8 cellular contexts compared by ENCODE assay signal in genomic region chr12:59596232-59597143, GRCh38. TPM values are rescaled to one million over a fixed set of nuclear protein-coding genes. Genes with fewer than 3 reads are reported as not detected.
A peak's percentile ranks its signal among the peaks of the same experiment; 100 is the strongest.
DNase-seq lines count a peak whose midpoint lies in the region; FAIRE-seq and TF ChIP-seq lines count a peak whose summit lies in the region.

No MANE protein-coding gene starts in this region.

- peak overlapping the region; percentile 100 for H3K27ac Mint-ChIP-seq in activated naive CD8-positive, alpha-beta T cell

- FAIRE-seq in H54 (lab: Jason Lieb, UNC), result no peak

- H2BK12ac ChIP-seq in trophoblast cell (ENCODE audit: low read length), result no peak overlapping the region

- peak overlapping the region; percentile 66 for H3K4me2 ChIP-seq in Loucy (ENCODE audit: low read depth, low read length, poor library complexity, severe bottlenecking)
- H3K4me2 ChIP-seq in trophoblast cell (ENCODE audit: low read length), result peak overlapping the region; percentile 80

- H3K36me3 ChIP-seq in ES-I3 (ENCODE audit: insufficient read depth, low read length) (no peaks in the 10 kb centered on the region), Loucy (ENCODE audit: insufficient read depth, low read length) (no peaks in the 10 kb centered on the region), cardiac muscle cell (no peaks in the 10 kb centered on the region), trophoblast cell (ENCODE audit: control insufficient read depth in 1 of 2, insufficient read depth in 2 of 2, low read length in 2 of 2) (no peaks in the 10 kb centered on the region), tibial nerve (no peaks in the 10 kb centered on the region)

- no peak overlapping the region for H3K23ac ChIP-seq in trophoblast cell (ENCODE audit: low read length)

- H3K27me3 Mint-ChIP-seq in activated naive CD8-positive, alpha-beta T cell, result no peaks in the 10 kb centered on the region

- H3K4me3 Mint-ChIP-seq in activated naive CD8-positive, alpha-beta T cell, result peak overlapping the region; percentile 92

- TF ChIP-seq EP300 in tibial nerve (IDR thresholded peaks at IDR 0.05), result peak in 1 of 2 donors; percentile 3

- H3K9me3 ChIP-seq in ES-I3 (ENCODE audit: control insufficient read depth, insufficient read depth, low read length) (no peaks in the 10 kb centered on the region; the same call in 1 of the 2 replicates), Loucy (ENCODE audit: insufficient read depth, low read depth, low read length) (no peaks in the 10 kb centered on the region), cardiac muscle cell (ENCODE audit: low read depth) (no peaks in the 10 kb centered on the region), trophoblast cell (ENCODE audit: insufficient read depth, low read depth, low read length) (no peaks in the 10 kb centered on the region), tibial nerve (no peaks in the 10 kb centered on the region)

- peak; percentile 3 for DNase-seq in H54 (ENCODE audit: insufficient read length, low spot score)
- DNase-seq in SK-MEL-5 (ENCODE audit: low read depth, low spot score), result peak; percentile 57
- peak; percentile 85 to 88 for DNase-seq in cardiac muscle cell (ENCODE audit: low read depth in 1 of 2, low spot score in 1 of 2)
- DNase-seq in trophoblast cell, result peak in 1 of 2 donors; percentile 38
- DNase-seq in tibial nerve (ENCODE audit: low spot score in 2 of 2), result peak; percentile 67 to 80

- peak overlapping the region; percentile 69 for H2AFZ ChIP-seq in Loucy (ENCODE audit: low read length)
- H2AFZ ChIP-seq in trophoblast cell (ENCODE audit: insufficient read depth, low read length, poor library complexity), result peak overlapping the region; percentile 43

- peaks cover 12% of the 10 kb centered on the region for H3K36me3 Mint-ChIP-seq in activated naive CD8-positive, alpha-beta T cell

- peaks cover 55% of the 10 kb centered on the region for H3K4me1 Mint-ChIP-seq in activated naive CD8-positive, alpha-beta T cell (ENCODE audit: low read depth)

- TF ChIP-seq CTCF in Loucy (conservative IDR thresholded peaks at IDR 0.05; ENCODE audit: low read length), result 0 out of 2 replicates have a peak, but pooled peaks have one; percentile 24
- TF ChIP-seq CTCF in cardiac muscle cell (IDR thresholded peaks at IDR 0.05; ENCODE audit: low read depth, low read length), result no peak
- no peak for TF ChIP-seq CTCF in tibial nerve (IDR thresholded peaks at IDR 0.05)

- H3K27ac ChIP-seq in cardiac muscle cell (peak overlapping the region; percentile 94), trophoblast cell (ENCODE audit: low read depth, low read length) (no peak overlapping the region), tibial nerve (peak overlapping the region; percentile 87 to 95 (median 92))

- H4K12ac ChIP-seq in trophoblast cell (ENCODE audit: low read depth, low read length), result no peak overlapping the region

- no peak overlapping the region for H3K18ac ChIP-seq in trophoblast cell (ENCODE audit: low read length)

- H2BK120ac ChIP-seq in trophoblast cell (ENCODE audit: insufficient read depth, low read length, poor library complexity), result no peak overlapping the region

- H3K79me2 ChIP-seq in Loucy (ENCODE audit: insufficient read depth, low read length) (peaks cover 34% of the 10 kb centered on the region), trophoblast cell (ENCODE audit: control insufficient read depth, insufficient read depth, low read length, poor library complexity) (no peaks in the 10 kb centered on the region)

- peak overlapping the region; percentile 88 for H3K4me3 ChIP-seq in Loucy (ENCODE audit: low read length, poor library complexity, severe bottlenecking)
- peak overlapping the region; percentile 40 for H3K4me3 ChIP-seq in cardiac muscle cell
- H3K4me3 ChIP-seq in trophoblast cell (ENCODE audit: low read depth, low read length), result peak overlapping the region; percentile 76
- peak overlapping the region; percentile 54 to 71 (median 62) for H3K4me3 ChIP-seq in tibial nerve

- no peaks in the 10 kb centered on the region for H3K9me2 ChIP-seq in Loucy (replicated peaks; ENCODE audit: low read depth, low read length)

- WGBS in trophoblast cell (ENCODE audit: extremely low coverage, insufficient coverage, insufficient read length), result no CpG with 5 or more reads among the region's 66 CpGs
- WGBS in tibial nerve, 2 donors, result 2 to 3% methylated on average over 49 to 50 of the region's 66 CpGs

- H3K9ac ChIP-seq in ES-I3 (ENCODE audit: low read depth, low read length) (peak overlapping the region; percentile 62), Loucy (ENCODE audit: low read depth, low read length, poor library complexity, severe bottlenecking) (peak overlapping the region; percentile 81), trophoblast cell (ENCODE audit: low read length) (no peak overlapping the region)

- no peak for TF ChIP-seq POLR2A in H54 (IDR thresholded peaks at IDR 0.05; ENCODE audit: low read depth, low read length)
- peak in 1 of 2 donors; percentile 1 for TF ChIP-seq POLR2A in tibial nerve (IDR thresholded peaks at IDR 0.05)

- no peaks in the 10 kb centered on the region for H3K79me1 ChIP-seq in trophoblast cell (ENCODE audit: low read length)

- H3K14ac ChIP-seq in trophoblast cell (ENCODE audit: low read length), result no peak overlapping the region

- no peak overlapping the region for H2AK5ac ChIP-seq in trophoblast cell (ENCODE audit: low read length)

- H4K91ac ChIP-seq in trophoblast cell (ENCODE audit: low read depth, low read length), result no peak overlapping the region

- H4K20me1 ChIP-seq in Loucy (ENCODE audit: insufficient read depth, low read length, poor library complexity, severe bottlenecking), result no peaks in the 10 kb centered on the region

- in situ Hi-C loops in SK-MEL-5 (cut with HindIII; ENCODE audit: low pct_unique_long_range_greater_than_20kb, low sequenced_read_pairs), result no loop called here

- H3K4ac ChIP-seq in trophoblast cell (ENCODE audit: low read depth, low read length), result no peak overlapping the region

- H3F3A ChIP-seq in Loucy (ENCODE audit: low read depth), result no peaks in the 10 kb centered on the region

- H3K27me3 ChIP-seq in Loucy (ENCODE audit: insufficient read depth, low read length, poor library complexity, severe bottlenecking), result no peaks in the 10 kb centered on the region
- H3K27me3 ChIP-seq in cardiac muscle cell, result peaks cover 4% of the 10 kb centered on the region
- peaks cover 4% of the 10 kb centered on the region for H3K27me3 ChIP-seq in trophoblast cell (ENCODE audit: insufficient read depth, low read length)
- no peaks in the 10 kb centered on the region for H3K27me3 ChIP-seq in tibial nerve

- H3K4me1 ChIP-seq in ES-I3 (ENCODE audit: insufficient read depth, low read length), result 0 out of 2 replicates have a peak, but pooled peaks cover 3% of the 10 kb centered on the region
- peaks cover 51% of the 10 kb centered on the region for H3K4me1 ChIP-seq in Loucy (ENCODE audit: insufficient read depth, low read length, poor library complexity, severe bottlenecking)
- H3K4me1 ChIP-seq in cardiac muscle cell (ENCODE audit: low read depth), result peaks cover 3% of the 10 kb centered on the region
- peaks cover 0 to 2% of the 10 kb centered on the region in 2 experiments for H3K4me1 ChIP-seq in trophoblast cell (ENCODE audit: control insufficient read depth in 1 of 2, insufficient read depth in 2 of 2, low read length in 2 of 2)
- H3K4me1 ChIP-seq in tibial nerve, result peaks cover 0 to 29% (median 12%) of the 10 kb centered on the region in 4 donors

- peak overlapping the region; percentile 26 for H4K8ac ChIP-seq in trophoblast cell (ENCODE audit: low read depth, low read length)

- H3K9me3 Mint-ChIP-seq in activated naive CD8-positive, alpha-beta T cell (ENCODE audit: low read depth), result no peaks in the 10 kb centered on the region

- no peak overlapping the region for H2BK5ac ChIP-seq in trophoblast cell (ENCODE audit: low read depth, low read length, poor library complexity)

RNA-seq across cellular contexts. Expression of gene SLC16A7, which starts 0.7 kb away (rescaled TPM):
- total RNA-seq in SK-MEL-5 (2014; rRNA removed; shearing (Covaris generic)), result 23.7 and 24.4 TPM in 2 replicates
- polyA plus RNA-seq in SK-MEL-5 (2015; cell fraction: cytosol; rRNA removed), result 6.4 and 6.6 TPM in 2 replicates
- 6.5 and 7.3 TPM in 2 replicates for polyA plus RNA-seq in SK-MEL-5 (2015; cell fraction: nucleus; rRNA removed)
- total RNA-seq in cardiac muscle cell (3.7 and 5.3 TPM in 2 replicates), tibial nerve (10 to 100 TPM; 16.0 to 47.9 (median 29.3) TPM)
- polyA plus RNA-seq in cardiac muscle cell, result 1.1 and 2.4 TPM in 2 replicates
- 0.37 and 0.57 TPM in 2 replicates for polyA plus RNA-seq in trophoblast cell (2013)
